In genomic region chr17:64506576-64507417, GRCh38 we compare ENCODE assay signal across 1 cellular context.
TF ChIP-seq lines count a peak whose summit lies in the region.

Gene CEP95 (plus strand): TSS chr17:64506977. CDS start chr17:64507098, 121 bp downstream.

TF ChIP-seq in HepG2, 621 proteins besides CTCF, POLR2A, EP300 and RAD21 (continued from another document and continues in another):
- TF ChIP-seq GMEB2 (CRISPR knock-in tag; IDR thresholded peaks at IDR 0.05; ENCODE audit: low read depth): peak; percentile 82
- TF ChIP-seq ZBTB33 (CRISPR knock-in tag; IDR thresholded peaks at IDR 0.05): peak; percentile 14; the same call in 1 of the 2 replicates
- no peak for TF ChIP-seq IRX3 (CRISPR knock-in tag; IDR thresholded peaks at IDR 0.05; ENCODE audit: borderline replicate concordance, low read depth)
- TF ChIP-seq STAT5B (CRISPR knock-in tag; IDR thresholded peaks at IDR 0.05): 0 out of 2 replicates have a peak, but pooled peaks have one; percentile 11
- TF ChIP-seq ZNF367 (CRISPR knock-in tag; IDR thresholded peaks at IDR 0.05; ENCODE audit: borderline replicate concordance): no peak
- no peak for TF ChIP-seq NBN (conservative IDR thresholded peaks at IDR 0.05)
- no peak for TF ChIP-seq ARID3A (IDR thresholded peaks at IDR 0.05; ENCODE audit: low read depth, low read length)
- TF ChIP-seq ZNF253 (CRISPR knock-in tag; IDR thresholded peaks at IDR 0.05; ENCODE audit: borderline replicate concordance): peak; percentile 70; the same call in 1 of the 2 replicates
- TF ChIP-seq FOXA3 (CRISPR knock-in tag; IDR thresholded peaks at IDR 0.05): peak; percentile 12; the same call in 1 of the 2 replicates
- no peak for TF ChIP-seq SCMH1 (CRISPR knock-in tag; IDR thresholded peaks at IDR 0.05; ENCODE audit: borderline replicate concordance)
- peak; percentile 65 for TF ChIP-seq BORCS8-MEF2B (CRISPR knock-in tag; IDR thresholded peaks at IDR 0.05)
- no peak for TF ChIP-seq ZNF530 (CRISPR knock-in tag; IDR thresholded peaks at IDR 0.05; ENCODE audit: low read depth)
- peak; percentile 87; the same call in 1 of the 2 replicates for TF ChIP-seq ZNF276 (CRISPR knock-in tag; IDR thresholded peaks at IDR 0.05; ENCODE audit: low read depth)
- peak; percentile 84; the same call in 1 of the 2 replicates for TF ChIP-seq ZSCAN30 (CRISPR knock-in tag; IDR thresholded peaks at IDR 0.05)
- peak; percentile 88 for TF ChIP-seq ELF1 (CRISPR knock-in tag; IDR thresholded peaks at IDR 0.05)
- TF ChIP-seq FOXC1 (CRISPR knock-in tag; IDR thresholded peaks at IDR 0.05; ENCODE audit: borderline replicate concordance): peak; percentile 83
- TF ChIP-seq PLRG1 (conservative IDR thresholded peaks at IDR 0.05): no peak
- peak; percentile 73; the same call in 1 of the 2 replicates for TF ChIP-seq ZFY (CRISPR knock-in tag; IDR thresholded peaks at IDR 0.05)
- peak; percentile 88 for TF ChIP-seq MXD1 (CRISPR knock-in tag; IDR thresholded peaks at IDR 0.05)
- peak; percentile 84 for TF ChIP-seq NFYB (CRISPR knock-in tag; IDR thresholded peaks at IDR 0.05)
- peak; percentile 86 for TF ChIP-seq HIVEP1 (CRISPR knock-in tag; IDR thresholded peaks at IDR 0.05)
- peak; percentile 6; the same call in 1 of the 2 replicates for TF ChIP-seq ZNF121 (CRISPR knock-in tag; IDR thresholded peaks at IDR 0.05)
- TF ChIP-seq HNRNPLL (IDR thresholded peaks at IDR 0.05; ENCODE audit: low read depth, low read length, poor library complexity, severe bottlenecking): peak; percentile 67
- TF ChIP-seq ZNF207 (IDR thresholded peaks at IDR 0.05; ENCODE audit: borderline replicate concordance): no peak
- 0 out of 2 replicates have a peak, but pooled peaks have one; percentile 30 for TF ChIP-seq ZNF101 (CRISPR knock-in tag; IDR thresholded peaks at IDR 0.05; ENCODE audit: borderline replicate concordance, low read depth)
- no peak; the same call in 1 of the 2 replicates for TF ChIP-seq HMGXB3 (CRISPR knock-in tag; IDR thresholded peaks at IDR 0.05; ENCODE audit: borderline replicate concordance)
- no peak for TF ChIP-seq PTBP1 (IDR thresholded peaks at IDR 0.05; ENCODE audit: low read depth, low read length, poor library complexity, severe bottlenecking)
- TF ChIP-seq ELF3 (CRISPR knock-in tag; IDR thresholded peaks at IDR 0.05): peak; percentile 51
- peak; percentile 72; the same call in 1 of the 2 replicates for TF ChIP-seq MYNN (CRISPR knock-in tag; IDR thresholded peaks at IDR 0.05; ENCODE audit: low read depth)
- TF ChIP-seq ZFP37 (CRISPR knock-in tag; IDR thresholded peaks at IDR 0.05; ENCODE audit: borderline replicate concordance): peak; percentile 54
- no peak for TF ChIP-seq ATF3 (CRISPR knock-in tag; IDR thresholded peaks at IDR 0.05)
- no peak; the same call in 1 of the 2 replicates for TF ChIP-seq ZNF281 (CRISPR knock-in tag; IDR thresholded peaks at IDR 0.05; ENCODE audit: borderline replicate concordance)
- no peak for TF ChIP-seq ZBTB49 (CRISPR knock-in tag; IDR thresholded peaks at IDR 0.05; ENCODE audit: borderline replicate concordance)
- peak; percentile 90 for TF ChIP-seq KMT2A (CRISPR knock-in tag; IDR thresholded peaks at IDR 0.05)
- peak; percentile 80 for TF ChIP-seq KDM2A (CRISPR knock-in tag; IDR thresholded peaks at IDR 0.05; ENCODE audit: borderline replicate concordance, low read depth)
- TF ChIP-seq ZNF691 (CRISPR knock-in tag; IDR thresholded peaks at IDR 0.05; ENCODE audit: borderline replicate concordance, low read depth): no peak; the same call in none of the 2 replicates
- TF ChIP-seq MAZ (IDR thresholded peaks at IDR 0.05; ENCODE audit: borderline replicate concordance, low read depth, low read length): no peak; the same call in 1 of the 2 replicates
- peak; percentile 43; the same call in 1 of the 2 replicates for TF ChIP-seq MAZ (CRISPR knock-in tag; IDR thresholded peaks at IDR 0.05; ENCODE audit: low read depth)
- TF ChIP-seq SIN3B (IDR thresholded peaks at IDR 0.05; ENCODE audit: low read length): no peak
